22 cellular contexts compared by ENCODE assay signal in genomic region chr6:37988131-37988530, GRCh38.
DNase-seq lines count a peak whose midpoint lies in the region; TF ChIP-seq lines count a peak whose summit lies in the region.
"Had no signal": no experiment of that assay in that cellular context is flagged by ENCODE, and none has a peak within 500 bp of the region (broad histone marks: within the 10 kb centered on the region; RNA-seq: fewer than 3 reads in every experiment).

No MANE protein-coding gene starts in this region.

- H2BK15ac ChIP-seq in mesenchymal stem cell (ENCODE audit: low read depth, poor library complexity, severe bottlenecking), result no peak overlapping the region

- H3K4me1 ChIP-seq in mesenchymal stem cell (ENCODE audit: control insufficient read depth, insufficient read depth, low read depth, low read length) (peaks cover 11% of the 10 kb centered on the region), spleen (peaks cover 13 to 97% (median 51%) of the 10 kb centered on the region in 6 donors)

- no peak overlapping the region for H4K8ac ChIP-seq in mesenchymal stem cell (ENCODE audit: low read length)

- H2AK5ac ChIP-seq in mesenchymal stem cell (ENCODE audit: low read length, severe bottlenecking), result no peak overlapping the region

- H3K27ac ChIP-seq in AG04450 (ENCODE audit: low read depth, low read length) (no peak overlapping the region), mesenchymal stem cell (ENCODE audit: low read length, poor library complexity, severe bottlenecking) (no peak overlapping the region), spleen (peak overlapping the region in 3 of 8 donors; percentile 11 to 30 (median 26))
- H3K27ac ChIP-seq: epithelial cell of prostate had no signal

- H3K9me3 ChIP-seq in AG04450 (ENCODE audit: control insufficient read depth, insufficient read depth, low read length) (no peaks in the 10 kb centered on the region), mesenchymal stem cell (ENCODE audit: control insufficient read depth, low read length) (no peaks in the 10 kb centered on the region), spleen (no peaks in the 10 kb centered on the region)
- H3K9me3 ChIP-seq: body of pancreas, tibial artery had no signal

- POLR2A ChIA-PET in AG04450 (lab: Yijun Ruan, JAX), result interaction anchor here (1.1 kb wide), 1 partner anchor 168 kb away, joined by 3 read pairs; the partner anchor contains the start of gene ZFAND3

- H3K18ac ChIP-seq in mesenchymal stem cell (ENCODE audit: low read depth in 1 of 2, low read length in 2 of 2), result no peak overlapping the region

- CTCF ChIA-PET in AG04450 (lab: Charles Lee), result interaction anchor here (0.5 to 1.5 kb wide), 7 partner anchors 24 to 283 kb away, joined by 3 read pairs; no protein-coding TSS in a partner anchor
- CTCF ChIA-PET in activated naive CD4-positive, alpha-beta T cell treated with anti-CD3 and anti-CD28 coated beads, Interleukin-2, amount 10 ng/mL, durations not matched to agents 7 days and 5 days (lab: Charles Lee), result interaction anchor here (0.6 kb wide), 1 partner anchor 24 kb away, joined by 3 read pairs; no protein-coding TSS in a partner anchor

- H3K4me3 ChIP-seq in AG04450 (ENCODE audit: low read depth, low read length) (no peak overlapping the region), mesenchymal stem cell (ENCODE audit: insufficient read depth in 1 of 2, low read depth in 1 of 2, low read length in 2 of 2) (no peak overlapping the region), spleen (no peak overlapping the region)
- H3K4me3 ChIP-seq: body of pancreas, lung, tibial artery had no signal

- peaks cover 3% of the 10 kb centered on the region for H3K79me1 ChIP-seq in mesenchymal stem cell (replicated peaks; ENCODE audit: low read length, poor library complexity, severe bottlenecking)

- H2BK5ac ChIP-seq in mesenchymal stem cell (ENCODE audit: low read depth, low read length, poor library complexity, severe bottlenecking), result no peak overlapping the region

- no peak overlapping the region for H3K4me3 Mint-ChIP-seq in chondrocyte (ENCODE audit: unreplicated experiment)
- no peak overlapping the region for H3K4me3 Mint-ChIP-seq in activated naive CD4-positive, alpha-beta T cell treated with anti-CD3 and anti-CD28 coated beads, Interleukin-2, amount 10 ng/mL, durations not matched to agents 7 days and 5 days
- H3K4me3 Mint-ChIP-seq: activated CD4-positive, alpha-beta T cell treated with anti-CD3 and anti-CD28 coated beads, Interleukin-2, amount 10 ng/mL, durations not matched to agents 7 days and 5 days; CD8-positive, alpha-beta T cell; stimulated activated effector memory CD8-positive, alpha-beta T cell treated with anti-CD3 and anti-CD28 coated beads, Interleukin-12 subunit alpha, Interleukin-12 subunit beta, amount 100 ng/mL, for 72 hours had no signal

- H3K23ac ChIP-seq in mesenchymal stem cell (ENCODE audit: low read length in 2 of 2), result no peak overlapping the region

- no peak overlapping the region for H4K91ac ChIP-seq in mesenchymal stem cell (ENCODE audit: low read length)

- no peaks in the 10 kb centered on the region for H3K36me3 Mint-ChIP-seq in chondrocyte (ENCODE audit: low read depth)
- no peaks in the 10 kb centered on the region for H3K36me3 Mint-ChIP-seq in activated naive CD4-positive, alpha-beta T cell treated with anti-CD3 and anti-CD28 coated beads, Interleukin-2, amount 10 ng/mL, durations not matched to agents 7 days and 5 days
- H3K36me3 Mint-ChIP-seq: CD8-positive, alpha-beta T cell; naive B cell; stimulated activated effector memory CD8-positive, alpha-beta T cell treated with anti-CD3 and anti-CD28 coated beads, Interleukin-12 subunit alpha, Interleukin-12 subunit beta, amount 100 ng/mL, for 72 hours had no signal

- no peak overlapping the region for H3K4me2 ChIP-seq in mesenchymal stem cell (ENCODE audit: low read length, poor library complexity, severe bottlenecking)

- TF ChIP-seq CTCF in AG04450 (IDR thresholded peaks at IDR 0.05; ENCODE audit: low read depth, low read length), result no peak
- TF ChIP-seq CTCF in chondrocyte (IDR thresholded peaks at IDR 0.05), result no peak
- TF ChIP-seq CTCF in spleen (IDR thresholded peaks at IDR 0.05 in 8 of 11, conservative IDR thresholded peaks at IDR 0.05 in 3 of 11), result no peak

- no peak overlapping the region for H3K4ac ChIP-seq in mesenchymal stem cell (ENCODE audit: low read depth in 1 of 2, low read length in 2 of 2)

- H3K4me1 Mint-ChIP-seq in chondrocyte (ENCODE audit: low read depth), result peaks cover 77% of the 10 kb centered on the region
- no peaks in the 10 kb centered on the region for H3K4me1 Mint-ChIP-seq in activated naive CD4-positive, alpha-beta T cell treated with anti-CD3 and anti-CD28 coated beads, Interleukin-2, amount 10 ng/mL, durations not matched to agents 7 days and 5 days

- peak overlapping the region; percentile 65 for H3K9ac ChIP-seq in mesenchymal stem cell (ENCODE audit: low read length)

- H3K27me3 ChIP-seq in AG04450 (ENCODE audit: control insufficient read depth, insufficient read depth, low read length) (no peaks in the 10 kb centered on the region), mesenchymal stem cell (ENCODE audit: control insufficient read depth in 1 of 2, insufficient read depth in 1 of 2, low read length in 2 of 2) (no peaks in the 10 kb centered on the region), spleen (replicated peaks in 1 of 7) (no peaks in the 10 kb centered on the region)
- H3K27me3 ChIP-seq: body of pancreas, tibial artery had no signal

- no peak overlapping the region for H3K14ac ChIP-seq in mesenchymal stem cell (ENCODE audit: low read length in 2 of 2)

- intact Hi-C loops in spleen (cut with DNase I; ENCODE audit: low total_unique reads), result no loop called here

- H3K27ac Mint-ChIP-seq in chondrocyte (ENCODE audit: unreplicated experiment), result peak overlapping the region; percentile 90
- no peak overlapping the region for H3K27ac Mint-ChIP-seq in activated naive CD4-positive, alpha-beta T cell treated with anti-CD3 and anti-CD28 coated beads, Interleukin-2, amount 10 ng/mL, durations not matched to agents 7 days and 5 days
- H3K27ac Mint-ChIP-seq: activated CD4-positive, alpha-beta T cell treated with anti-CD3 and anti-CD28 coated beads, Interleukin-2, amount 10 ng/mL, durations not matched to agents 7 days and 5 days had no signal

- no peak overlapping the region for H2BK120ac ChIP-seq in mesenchymal stem cell (ENCODE audit: low read depth, low read length)

- H3K36me3 ChIP-seq in mesenchymal stem cell (ENCODE audit: control insufficient read depth in 1 of 2, insufficient read depth in 2 of 2, low read depth in 1 of 2, low read length in 2 of 2) (no peaks in the 10 kb centered on the region), spleen (no peaks in the 10 kb centered on the region)
- H3K36me3 ChIP-seq: tibial artery had no signal

- H3K9me3 Mint-ChIP-seq in chondrocyte (ENCODE audit: low read depth), result no peaks in the 10 kb centered on the region
- H3K9me3 Mint-ChIP-seq in activated naive CD4-positive, alpha-beta T cell treated with anti-CD3 and anti-CD28 coated beads, Interleukin-2, amount 10 ng/mL, durations not matched to agents 7 days and 5 days, result no peaks in the 10 kb centered on the region
- H3K9me3 Mint-ChIP-seq: activated CD4-positive, alpha-beta T cell treated with anti-CD3 and anti-CD28 coated beads, Interleukin-2, amount 10 ng/mL, durations not matched to agents 7 days and 5 days; CD8-positive, alpha-beta T cell; naive B cell; stimulated activated effector memory CD8-positive, alpha-beta T cell treated with anti-CD3 and anti-CD28 coated beads, Interleukin-12 subunit alpha, Interleukin-12 subunit beta, amount 100 ng/mL, for 72 hours had no signal

- no peak for TF ChIP-seq POLR2A in spleen (IDR thresholded peaks at IDR 0.05)

- peak; percentile 49 for DNase-seq in AG04450 (ENCODE audit: low read depth, low spot score)
- DNase-seq in HuH-7 (ENCODE audit: low spot score), result peak; percentile 2
- no peak for DNase-seq in chondrocyte (ENCODE audit: low spot score)
- peak; percentile 56 for DNase-seq in mesenchymal stem cell
- no peak for DNase-seq in spleen
- no peak for DNase-seq in kidney tubule cell (ENCODE audit: low spot score)
- DNase-seq in activated naive CD4-positive, alpha-beta T cell treated with anti-CD3 and anti-CD28 coated beads, Interleukin-2, amount 10 ng/mL, durations not matched to agents 7 days and 5 days, result no peak
- no peak for DNase-seq in RPMI8226
- DNase-seq: activated CD4-positive, alpha-beta T cell treated with anti-CD3 and anti-CD28 coated beads, Interleukin-2, amount 10 ng/mL, durations not matched to agents 7 days and 5 days; activated CD8-positive, alpha-beta memory T cell treated with anti-CD3 and anti-CD28 coated beads, Interleukin-2, amount 50 U/mL, for 48 hours; activated gamma-delta T cell treated with Interleukin-2 at 50 U/mL for 16 hours; body of pancreas; CD8-positive, alpha-beta T cell; dermis blood vessel endothelial cell; DMS53; naive B cell; NCI-H2081; NCI-H510A; tibial artery had no signal

- no peak overlapping the region for H2BK12ac ChIP-seq in mesenchymal stem cell (ENCODE audit: low read length in 2 of 2)

- H3K27me3 Mint-ChIP-seq in chondrocyte (ENCODE audit: low read depth), result no peaks in the 10 kb centered on the region
- H3K27me3 Mint-ChIP-seq in activated naive CD4-positive, alpha-beta T cell treated with anti-CD3 and anti-CD28 coated beads, Interleukin-2, amount 10 ng/mL, durations not matched to agents 7 days and 5 days, result no peaks in the 10 kb centered on the region
- H3K27me3 Mint-ChIP-seq: activated CD4-positive, alpha-beta T cell treated with anti-CD3 and anti-CD28 coated beads, Interleukin-2, amount 10 ng/mL, durations not matched to agents 7 days and 5 days; naive B cell had no signal

- H2AFZ ChIP-seq in mesenchymal stem cell (ENCODE audit: low read depth, low read length), result no peak overlapping the region

- WGBS in mesenchymal stem cell, result 91% methylated on average over 1 of the region's 2 CpGs
- WGBS in spleen, 5 donors, result 64 to 92% (median 89%) methylated on average over 2 of the region's 2 CpGs

Comparison
In these comparisons a context has a peak if more than half of its experiments do, and no peak if none do; other contexts are left out.
1. DNase-seq: peak in AG04450 (single experiment), HuH-7 (single experiment) and mesenchymal stem cell (single experiment); none in chondrocyte (single experiment), spleen (single experiment), kidney tubule cell (single experiment), activated naive CD4-positive, alpha-beta T cell treated with anti-CD3 and anti-CD28 coated beads, Interleukin-2, amount 10 ng/mL, durations not matched to agents 7 days and 5 days (single experiment) and RPMI8226 (single experiment).